ENCODE assay signal across 9 cellular contexts in genomic region chr14:24591004-24591403, GRCh38. TPM values are rescaled to one million over a fixed set of nuclear protein-coding genes. Genes with fewer than 3 reads are reported as not detected.
"Had no signal": no experiment of that assay in that cellular context is flagged by ENCODE, and none has a peak within 500 bp of the region (broad histone marks: within the 10 kb centered on the region; RNA-seq: fewer than 3 reads in every experiment).

No MANE protein-coding gene starts in this region.

RNA-seq across cellular contexts. Expression of gene CTSG, which starts 15.0 kb away (rescaled TPM):
- total RNA-seq: OCI-LY7, PC-3, PC-9, RPMI7951, SJCRH30, SJSA1, SK-MEL-5, T-cell had no signal
- polyA plus RNA-seq: SK-N-SH had no signal

RNA-seq across cellular contexts. Expression of gene GZMH, which starts 18.5 kb away (rescaled TPM):
- total RNA-seq: OCI-LY7, PC-3, PC-9, RPMI7951, SJCRH30, SJSA1, SK-MEL-5 had no signal
- polyA plus RNA-seq: SK-N-SH had no signal

RNA-seq across cellular contexts. Expression of gene GZMB, which starts 43.0 kb away (rescaled TPM):
- total RNA-seq: OCI-LY7, PC-3, PC-9, RPMI7951, SJCRH30, SK-MEL-5 had no signal
- polyA plus RNA-seq: SK-N-SH had no signal
